Comparison of ENCODE assay signal across 17 cellular contexts in genomic region chr5:172055421-172055820, GRCh38. TPM values are rescaled to one million over a fixed set of nuclear protein-coding genes. Genes with fewer than 3 reads are reported as not detected.
DNase-seq lines count a peak whose midpoint lies in the region; ATAC-seq and TF ChIP-seq lines count a peak whose summit lies in the region.
"Had no signal": no experiment of that assay in that cellular context is flagged by ENCODE, and none has a peak within 500 bp of the region (broad histone marks: within the 10 kb centered on the region; RNA-seq: fewer than 3 reads in every experiment).

No MANE protein-coding gene starts in this region.

- H3K4ac ChIP-seq in IMR-90 (ENCODE audit: low read depth, low read length) = no peak overlapping the region

- BruUV-seq in IMR-90 (replicated peaks; lab: Mats Ljungman, UMichigan) = no TSS peak

- intact Hi-C loops in IMR-90 (cut with micrococcal nuclease) = no loop called here

- ATAC-seq in IMR-90 (ENCODE audit: low read depth) = no peak
- ATAC-seq in stimulated activated effector memory CD8-positive, alpha-beta T cell treated with anti-CD3 and anti-CD28 coated beads, Interleukin-12 subunit alpha, Interleukin-12 subunit beta, amount 100 ng/mL, for 72 hours = no peak
- ATAC-seq: HCT116, Right ventricle myocardium inferior had no signal

- CTCF ChIA-PET in IMR-90 (lab: Yijun Ruan, JAX) = interaction anchor here (0.9 kb wide), 1 partner anchor 133 kb away, joined by 4 read pairs; the partner anchor contains the start of gene STK10

- no peak overlapping the region for H2AK9ac ChIP-seq in IMR-90 (replicated peaks; ENCODE audit: low read depth, low read length, poor library complexity)

- H3K4me1 Mint-ChIP-seq in activated naive CD8-positive, alpha-beta T cell (ENCODE audit: low read depth) = peaks cover 37% of the 10 kb centered on the region
- no peaks in the 10 kb centered on the region for H3K4me1 Mint-ChIP-seq in endothelial cell (ENCODE audit: unreplicated experiment)
- peaks cover 22% of the 10 kb centered on the region for H3K4me1 Mint-ChIP-seq in stimulated activated effector memory CD8-positive, alpha-beta T cell treated with anti-CD3 and anti-CD28 coated beads, Interleukin-12 subunit alpha, Interleukin-12 subunit beta, amount 100 ng/mL, for 72 hours

- no peak overlapping the region for H2BK120ac ChIP-seq in IMR-90 (ENCODE audit: low read depth, low read length)

- no peak overlapping the region for H3K27ac ChIP-seq in IMR-90 (ENCODE audit: insufficient read depth, low read length)
- H3K27ac ChIP-seq: C4-2B had no signal

- no peak overlapping the region for H3K4me3 ChIP-seq in IMR-90 (ENCODE audit: insufficient read depth, low read depth, low read length)

- no peak overlapping the region for H2BK5ac ChIP-seq in IMR-90 (ENCODE audit: low read depth, low read length, poor library complexity, severe bottlenecking)

- H3K9me1 ChIP-seq in IMR-90 (ENCODE audit: insufficient read depth, low read length) = 0 out of 2 replicates have a peak, but pooled peaks cover 3% of the 10 kb centered on the region

- DNase-seq in IMR-90 (no peak), endothelial cell (ENCODE audit: low spot score) (no peak), erythroblast (lab: John Stamatoyannopoulos, UW) (no peak), amniotic stem cell (lab: John Stamatoyannopoulos, UW) (no peak)
- no peak for DNase-seq in stimulated activated effector memory CD8-positive, alpha-beta T cell treated with anti-CD3 and anti-CD28 coated beads, Interleukin-12 subunit alpha, Interleukin-12 subunit beta, amount 100 ng/mL, for 72 hours (ENCODE audit: low spot score in 2 of 2)
- no peak for DNase-seq in stimulated activated CD4-positive, alpha-beta T cell treated with anti-CD3 and anti-CD28 coated beads, Interleukin-1b, Interleukin-23, amount 100 ng/mL, for 48 hours
- DNase-seq: ACHN, DMS79, GOT3, NCI-H1105, NCI-H2081, NCI-H510A treated with DMSO at 0.1 percent for 48 hours, NCI-H774 had no signal

- H3K4me3 Mint-ChIP-seq in activated naive CD8-positive, alpha-beta T cell = no peak overlapping the region
- peak overlapping the region; percentile 15 for H3K4me3 Mint-ChIP-seq in endothelial cell (ENCODE audit: unreplicated experiment)
- no peak overlapping the region for H3K4me3 Mint-ChIP-seq in stimulated activated effector memory CD8-positive, alpha-beta T cell treated with anti-CD3 and anti-CD28 coated beads, Interleukin-12 subunit alpha, Interleukin-12 subunit beta, amount 100 ng/mL, for 72 hours

- H4K20me1 ChIP-seq in IMR-90 (ENCODE audit: insufficient read depth, low read length) = no peaks in the 10 kb centered on the region

- H3K23ac ChIP-seq in IMR-90 (ENCODE audit: low read depth, low read length) = no peak overlapping the region

- H3K4me2 ChIP-seq in IMR-90 (ENCODE audit: low read depth, low read length) = no peak overlapping the region

- H4K5ac ChIP-seq in IMR-90 (ENCODE audit: low read depth, low read length) = no peak overlapping the region

- H3K56ac ChIP-seq in IMR-90 (ENCODE audit: extremely low read depth, insufficient read depth, low read length) = no peak overlapping the region

- peak overlapping the region; percentile 51 for H2AFZ ChIP-seq in IMR-90 (replicated peaks; ENCODE audit: low read length, poor library complexity)

- H3K14ac ChIP-seq in IMR-90 (replicated peaks; ENCODE audit: low read depth, low read length) = no peak overlapping the region

- POLR2A ChIA-PET in IMR-90 (lab: Charles Lee; ENCODE audit: unreplicated experiment) = no interaction called here

- TF ChIP-seq POLR2A in IMR-90 (IDR thresholded peaks at IDR 0.05; ENCODE audit: low read depth, low read length) = no peak
- no peak for TF ChIP-seq POLR2A in erythroblast (IDR thresholded peaks at IDR 0.05; ENCODE audit: low read length)

- H3K36me3 ChIP-seq in IMR-90 (ENCODE audit: control insufficient read depth, insufficient read depth, low read length) = peaks cover 44% of the 10 kb centered on the region

- no peaks in the 10 kb centered on the region; a peak in 1 of 4 replicates for H3K79me1 ChIP-seq in IMR-90 (ENCODE audit: low read depth in 1 of 2, low read length in 2 of 2)

- H2BK20ac ChIP-seq in IMR-90 (ENCODE audit: low read depth, low read length) = no peak overlapping the region

- WGBS in IMR-90 (ENCODE audit: extremely low coverage in 2 of 2, insufficient read length in 1 of 2), 2 experiments = 99% methylated on average over 12 of the region's 19 CpGs; no CpG with 5 or more reads in 1 of the 2 experiments

- H4K91ac ChIP-seq in IMR-90 (ENCODE audit: insufficient read depth, low read depth, low read length) = no peak overlapping the region

- H2AK5ac ChIP-seq in IMR-90 (ENCODE audit: low read depth, low read length) = no peak overlapping the region

- dilution Hi-C loops in IMR-90 (cut with HindIII; ENCODE audit: low sequenced_read_pairs, unreplicated experiment) = no loop called here

- no peaks in the 10 kb centered on the region for H3K9me3 ChIP-seq in IMR-90 (ENCODE audit: control insufficient read depth, insufficient read depth, low read length)

- TF ChIP-seq RAD21 in IMR-90 (IDR thresholded peaks at IDR 0.05; ENCODE audit: low read length) = no peak

- in situ Hi-C loops in IMR-90 (cut with MboI; ENCODE audit: low sequenced_read_pairs) = no loop called here

- no peak overlapping the region for H3K18ac ChIP-seq in IMR-90 (ENCODE audit: low read depth, low read length)

- no peak overlapping the region for H4K8ac ChIP-seq in IMR-90 (ENCODE audit: low read depth in 2 of 2, low read length in 2 of 2)

- TF ChIP-seq CTCF in IMR-90 (conservative IDR thresholded peaks at IDR 0.05; ENCODE audit: low read depth, low read length) (no peak), endothelial cell (IDR thresholded peaks at IDR 0.05; ENCODE audit: unreplicated experiment) (no peak)

- no peak overlapping the region for H3K9ac ChIP-seq in IMR-90 (ENCODE audit: low read depth, low read length)

- no peaks in the 10 kb centered on the region for H3K27me3 Mint-ChIP-seq in activated naive CD8-positive, alpha-beta T cell
- peaks cover 3% of the 10 kb centered on the region for H3K27me3 Mint-ChIP-seq in endothelial cell (ENCODE audit: unreplicated experiment)

- H3K36me3 Mint-ChIP-seq in activated naive CD8-positive, alpha-beta T cell = peaks cover 4% of the 10 kb centered on the region
- peaks cover 46% of the 10 kb centered on the region for H3K36me3 Mint-ChIP-seq in endothelial cell (ENCODE audit: low read depth, unreplicated experiment)
- H3K36me3 Mint-ChIP-seq in stimulated activated effector memory CD8-positive, alpha-beta T cell treated with anti-CD3 and anti-CD28 coated beads, Interleukin-12 subunit alpha, Interleukin-12 subunit beta, amount 100 ng/mL, for 72 hours = peaks cover 100% of the 10 kb centered on the region

- no peaks in the 10 kb centered on the region for H3K4me1 ChIP-seq in IMR-90 (ENCODE audit: control insufficient read depth, insufficient read depth, low read length)

- H3K27ac Mint-ChIP-seq in activated naive CD8-positive, alpha-beta T cell = peak overlapping the region; percentile 66
- no peak overlapping the region for H3K27ac Mint-ChIP-seq in endothelial cell (ENCODE audit: unreplicated experiment)
- peak overlapping the region; percentile 82 for H3K27ac Mint-ChIP-seq in stimulated activated effector memory CD8-positive, alpha-beta T cell treated with anti-CD3 and anti-CD28 coated beads, Interleukin-12 subunit alpha, Interleukin-12 subunit beta, amount 100 ng/mL, for 72 hours

- no peaks in the 10 kb centered on the region for H3K9me3 Mint-ChIP-seq in activated naive CD8-positive, alpha-beta T cell (ENCODE audit: low read depth)
- no peaks in the 10 kb centered on the region for H3K9me3 Mint-ChIP-seq in endothelial cell (ENCODE audit: unreplicated experiment)
- H3K9me3 Mint-ChIP-seq in stimulated activated effector memory CD8-positive, alpha-beta T cell treated with anti-CD3 and anti-CD28 coated beads, Interleukin-12 subunit alpha, Interleukin-12 subunit beta, amount 100 ng/mL, for 72 hours = no peaks in the 10 kb centered on the region

- H2BK15ac ChIP-seq in IMR-90 (ENCODE audit: low read depth, low read length) = no peak overlapping the region

- no peaks in the 10 kb centered on the region for H3K27me3 ChIP-seq in IMR-90 (ENCODE audit: control insufficient read depth, insufficient read depth, low read length)

TF ChIP-seq in IMR-90, 13 proteins besides CTCF, POLR2A, EP300 and RAD21:
- TF ChIP-seq NFE2L2 (IDR thresholded peaks at IDR 0.05; ENCODE audit: low read depth, low read length) (no peak), ELK1 (IDR thresholded peaks at IDR 0.05; ENCODE audit: borderline replicate concordance, low read depth, low read length) (no peak), SMC3 (IDR thresholded peaks at IDR 0.05; ENCODE audit: low read depth, low read length) (no peak), CEBPB (IDR thresholded peaks at IDR 0.05; ENCODE audit: low read depth, low read length) (no peak), FOS (IDR thresholded peaks at IDR 0.05; ENCODE audit: low read depth, low read length) (no peak), CHD1 (IDR thresholded peaks at IDR 0.05; ENCODE audit: low read depth, low read length) (no peak), RFX5 (IDR thresholded peaks at IDR 0.05; ENCODE audit: low read depth, low read length) (no peak), BHLHE40 (IDR thresholded peaks at IDR 0.05; ENCODE audit: low read depth, low read length) (no peak), MAFK (IDR thresholded peaks at IDR 0.05; ENCODE audit: low read depth, low read length) (no peak)

RNA-seq across cellular contexts. Expression of gene FBXW11, which starts 49.0 kb away (rescaled TPM):
- total RNA-seq in IMR-90 (2012; rRNA removed) = 97.1 and 100 TPM in 2 replicates
- 29.1 and 34.3 TPM in 2 replicates for polyA plus RNA-seq in IMR-90 (2012; rRNA removed)
- polyA plus RNA-seq in IMR-90 (2012; cell fraction: cytosol; rRNA removed) = 14.9 and 17.1 TPM in 2 replicates
- polyA plus RNA-seq in IMR-90 (2012; cell fraction: nucleus; rRNA removed; ENCODE audit: low replicate concordance) = 10.5 and 28.9 TPM in 2 replicates
- total RNA-seq in endothelial cell (ENCODE audit: unreplicated experiment) = 62.0 TPM
